Comparison of ENCODE assay signal across 26 cellular contexts in genomic region chr4:83189631-83190136, GRCh38.
DNase-seq lines count a peak whose midpoint lies in the region; ATAC-seq and TF ChIP-seq lines count a peak whose summit lies in the region.
"Had no signal": no experiment of that assay in that cellular context is flagged by ENCODE, and none has a peak within 500 bp of the region (broad histone marks: within the 10 kb centered on the region; RNA-seq: fewer than 3 reads in every experiment).

No MANE protein-coding gene starts in this region.

- H3K36me3 Mint-ChIP-seq in MCF 10A (ENCODE audit: insufficient read depth, unreplicated experiment) (no peaks in the 10 kb centered on the region), chondrocyte (ENCODE audit: low read depth) (no peaks in the 10 kb centered on the region)
- H3K36me3 Mint-ChIP-seq: CD4-positive, alpha-beta memory T cell; memory B cell; stimulated activated naive B cell treated with anti-CD40 and anti-IgM and Interleukin-4, amounts not matched to agents 10 μg/mL and 1 μg/mL and 100 μg/mL, for 72 hours had no signal

- intact Hi-C loops in MCF 10A (cut with micrococcal nuclease) = no loop called here
- intact Hi-C loops in sciatic nerve (cut with DNase I) = no loop called here

- POLR2A ChIA-PET in MCF 10A (lab: Yijun Ruan, JAX) = interaction anchor here (0.6 kb wide), 1 partner anchor 240 kb away, joined by 3 read pairs; no protein-coding TSS in a partner anchor

- H3K4me1 Mint-ChIP-seq in MCF 10A (ENCODE audit: insufficient read depth, unreplicated experiment) = no peaks in the 10 kb centered on the region
- no peaks in the 10 kb centered on the region for H3K4me1 Mint-ChIP-seq in chondrocyte (ENCODE audit: low read depth)

- peak; percentile 2 for TF ChIP-seq CTCF in AG09309 (IDR thresholded peaks at IDR 0.05; ENCODE audit: control insufficient read depth, insufficient read depth, low read depth, low read length, missing control alignments)
- TF ChIP-seq CTCF in MCF 10A (IDR thresholded peaks at IDR 0.05; ENCODE audit: unreplicated experiment) = no peak
- TF ChIP-seq CTCF in chondrocyte (IDR thresholded peaks at IDR 0.05) = no peak

- ATAC-seq in GM18519 (IDR thresholded peaks at IDR 0.05; ENCODE audit: low FRiP score, unreplicated experiment) (no peak), sciatic nerve (no peak)
- ATAC-seq: naive thymus-derived CD4-positive, alpha-beta T cell; PC-3; stimulated activated naive B cell treated with anti-CD40 and anti-IgM and Interleukin-4, amounts not matched to agents 10 μg/mL and 1 μg/mL and 100 μg/mL, for 72 hours had no signal

- no TSS peak for BruUV-seq in MCF 10A (replicated peaks; lab: Mats Ljungman, UMichigan)

- CTCF ChIA-PET in MCF 10A (lab: Yijun Ruan, JAX) = no interaction called here

- peak overlapping the region; percentile 36 for H3K27ac ChIP-seq in iPS-20b (ENCODE audit: low read length)
- H3K27ac ChIP-seq: breast epithelium, epithelial cell of prostate, thoracic aorta had no signal

- in situ Hi-C loops in SK-MEL-5 (cut with HindIII; ENCODE audit: low pct_unique_long_range_greater_than_20kb, low sequenced_read_pairs) = no loop called here

- H3K36me3 ChIP-seq in iPS-20b (ENCODE audit: insufficient read depth, low read depth, low read length) = no peaks in the 10 kb centered on the region
- H3K36me3 ChIP-seq: breast epithelium, HAP-1, thoracic aorta had no signal

- H3K27ac Mint-ChIP-seq in MCF 10A (ENCODE audit: low read depth, unreplicated experiment) = no peak overlapping the region
- H3K27ac Mint-ChIP-seq in chondrocyte (ENCODE audit: unreplicated experiment) = no peak overlapping the region
- H3K27ac Mint-ChIP-seq: stimulated activated naive B cell treated with anti-CD40 and anti-IgM and Interleukin-4, amounts not matched to agents 10 μg/mL and 1 μg/mL and 100 μg/mL, for 72 hours; T-helper 1 cell treated with Interleukin-12 subunit alpha and Interleukin-12 subunit beta and Interleukin-4 antibody, amounts not matched to agents 30 μg/mL and 1 μg/mL, for 36 hours had no signal

- H3K9ac ChIP-seq in iPS-20b (ENCODE audit: low read depth, low read length) = no peak overlapping the region

- no peaks in the 10 kb centered on the region for H3K4me1 ChIP-seq in iPS-20b (ENCODE audit: insufficient read depth, low read length)
- H3K4me1 ChIP-seq: breast epithelium, HAP-1 had no signal

- H3K4me3 ChIP-seq in AG09309 (ENCODE audit: control insufficient read depth, low read depth, low read length) = no peak overlapping the region
- H3K4me3 ChIP-seq in iPS-20b (ENCODE audit: low read length) = no peak overlapping the region
- H3K4me3 ChIP-seq: breast epithelium, HAP-1, thoracic aorta had no signal

- H3K9me3 Mint-ChIP-seq in MCF 10A (ENCODE audit: unreplicated experiment) (no peaks in the 10 kb centered on the region), chondrocyte (ENCODE audit: low read depth) (no peaks in the 10 kb centered on the region)
- H3K9me3 Mint-ChIP-seq: memory B cell; stimulated activated naive B cell treated with anti-CD40 and anti-IgM and Interleukin-4, amounts not matched to agents 10 μg/mL and 1 μg/mL and 100 μg/mL, for 72 hours; T-helper 1 cell treated with Interleukin-12 subunit alpha and Interleukin-12 subunit beta and Interleukin-4 antibody, amounts not matched to agents 30 μg/mL and 1 μg/mL, for 36 hours had no signal

- no peaks in the 10 kb centered on the region for H3K9me3 ChIP-seq in iPS-20b (ENCODE audit: insufficient read depth, low read depth, low read length)
- H3K9me3 ChIP-seq: breast epithelium, HAP-1, thoracic aorta had no signal

- no peak overlapping the region for H3K4me3 Mint-ChIP-seq in MCF 10A (ENCODE audit: unreplicated experiment)
- H3K4me3 Mint-ChIP-seq in chondrocyte (ENCODE audit: unreplicated experiment) = no peak overlapping the region
- H3K4me3 Mint-ChIP-seq: CD4-positive, alpha-beta memory T cell; memory B cell; naive thymus-derived CD4-positive, alpha-beta T cell; stimulated activated naive B cell treated with anti-CD40 and anti-IgM and Interleukin-4, amounts not matched to agents 10 μg/mL and 1 μg/mL and 100 μg/mL, for 72 hours; T-helper 1 cell treated with Interleukin-12 subunit alpha and Interleukin-12 subunit beta and Interleukin-4 antibody, amounts not matched to agents 30 μg/mL and 1 μg/mL, for 36 hours had no signal

- DNase-seq in AG09309 (ENCODE audit: low read depth) (no peak), HuH-7 (ENCODE audit: low spot score) (peak; percentile 53), SK-MEL-5 (ENCODE audit: low read depth, low spot score) (peak; percentile 77), MCF 10A (ENCODE audit: unreplicated experiment) (no peak), sciatic nerve (ENCODE audit: low spot score) (no peak), chondrocyte (ENCODE audit: low spot score) (no peak)
- DNase-seq: activated gamma-delta T cell treated with Interleukin-2 at 50 U/mL for 16 hours; CD4-positive, alpha-beta memory T cell; DND-41; Kasumi-1; naive thymus-derived CD4-positive, alpha-beta T cell; NCI-H1092; NCI-H2171 treated with DMSO at 0.1 percent for 48 hours; PC-3; posterior cingulate gyrus; SIG-M5; stimulated activated CD4-positive, alpha-beta T cell treated with anti-CD3 and anti-CD28 coated beads, Interleukin-2, amount 100 ng/mL, for 24 hours; stimulated activated naive B cell treated with anti-CD40 and anti-IgM and Interleukin-4, amounts not matched to agents 10 μg/mL and 1 μg/mL and 100 μg/mL, for 72 hours had no signal

- H3K27me3 ChIP-seq in iPS-20b (ENCODE audit: insufficient read depth, low read length) = no peaks in the 10 kb centered on the region
- H3K27me3 ChIP-seq: breast epithelium had no signal

- H3K27me3 Mint-ChIP-seq in MCF 10A (ENCODE audit: insufficient read depth, unreplicated experiment) (no peaks in the 10 kb centered on the region), chondrocyte (ENCODE audit: low read depth) (no peaks in the 10 kb centered on the region)
- H3K27me3 Mint-ChIP-seq: CD4-positive, alpha-beta memory T cell; memory B cell; naive thymus-derived CD4-positive, alpha-beta T cell; stimulated activated naive B cell treated with anti-CD40 and anti-IgM and Interleukin-4, amounts not matched to agents 10 μg/mL and 1 μg/mL and 100 μg/mL, for 72 hours had no signal

Comparison
In these comparisons a context has a peak if more than half of its experiments do, and no peak if none do; other contexts are left out.
1. DNase-seq: peak in HuH-7 (single experiment) and SK-MEL-5 (single experiment); none in AG09309 (single experiment), MCF 10A (single experiment), sciatic nerve (single experiment) and chondrocyte (single experiment).